In genomic region chr6:31128093-31128676, GRCh38 we compare ENCODE assay signal across 8 cellular contexts. TPM values are rescaled to one million over a fixed set of nuclear protein-coding genes. Genes with fewer than 3 reads are reported as not detected.
DNase-seq lines count a peak whose midpoint lies in the region; ATAC-seq and TF ChIP-seq lines count a peak whose summit lies in the region.

No MANE protein-coding gene starts in this region.

- DNase-seq in NOMO-1 treated with DMSO at 0.1 percent for 48 hours (lab: John Stamatoyannopoulos, UW; ENCODE audit: unreplicated experiment): peak; percentile 23
- DNase-seq in NOMO-1 treated with dmso at 0.1 percent for 144 hours (lab: John Stamatoyannopoulos, UW; ENCODE audit: unreplicated experiment): no peak
- peak; percentile 10 for DNase-seq in NCI-H2196 treated with DMSO at 0.1 percent for 48 hours (lab: John Stamatoyannopoulos, UW; ENCODE audit: unreplicated experiment)
- DNase-seq in activated CD8-positive, alpha-beta T cell treated with anti-CD3 and anti-CD28 coated beads, Interleukin-2, amount 10 ng/mL, durations not matched to agents 7 days and 5 days: peak; percentile 82
- peak; percentile 67 for DNase-seq in endothelial cell (ENCODE audit: low spot score)
- peak; percentile 83 for DNase-seq in nephron progenitor cell
- DNase-seq in stomach: peak; percentile 85
- no peak for DNase-seq in amniotic stem cell (lab: John Stamatoyannopoulos, UW)

- 4 to 6% (median 5%) methylated on average over 8 of the region's 8 CpGs for WGBS in stomach, 5 donors

- no peak for TF ChIP-seq POLR2A in stomach (IDR thresholded peaks at IDR 0.05)

- TF ChIP-seq CTCF in endothelial cell (IDR thresholded peaks at IDR 0.05; ENCODE audit: unreplicated experiment) (peak; percentile 44), nephron progenitor cell (IDR thresholded peaks at IDR 0.05) (peak; percentile 87), stomach (IDR thresholded peaks at IDR 0.05) (peak in 5 of 7 experiments; percentile 41 to 86 (median 76))

- peak; percentile 68 for ATAC-seq in activated CD8-positive, alpha-beta T cell treated with anti-CD3 and anti-CD28 coated beads, Interleukin-2, amount 10 ng/mL, durations not matched to agents 7 days and 5 days

- CTCF ChIA-PET in activated CD8-positive, alpha-beta T cell treated with anti-CD3 and anti-CD28 coated beads, Interleukin-2, amount 10 ng/mL, durations not matched to agents 7 days and 5 days (lab: Charles Lee): interaction anchor here (0.6 to 3.3 kb wide), 18 partner anchors 9 to 314 kb away, joined by 3 to 22 read pairs (median 4); partner anchors contain the start of genes TCF19 and VARS2

- H3K27ac ChIP-seq in stomach: no peak overlapping the region

- POLR2A ChIA-PET in activated CD8-positive, alpha-beta T cell treated with anti-CD3 and anti-CD28 coated beads, Interleukin-2, amount 10 ng/mL, durations not matched to agents 7 days and 5 days (lab: Charles Lee): no interaction called here

- H3K9me3 ChIP-seq in stomach: no peaks in the 10 kb centered on the region

- no peak overlapping the region for H3K27ac Mint-ChIP-seq in activated CD8-positive, alpha-beta T cell treated with anti-CD3 and anti-CD28 coated beads, Interleukin-2, amount 10 ng/mL, durations not matched to agents 7 days and 5 days
- peak overlapping the region; percentile 8 for H3K27ac Mint-ChIP-seq in endothelial cell (ENCODE audit: unreplicated experiment)
- H3K27ac Mint-ChIP-seq in nephron progenitor cell: no peak overlapping the region

- no peak for TF ChIP-seq EP300 in stomach (IDR thresholded peaks at IDR 0.05)

- peaks cover 12% of the 10 kb centered on the region for H3K27me3 Mint-ChIP-seq in activated CD8-positive, alpha-beta T cell treated with anti-CD3 and anti-CD28 coated beads, Interleukin-2, amount 10 ng/mL, durations not matched to agents 7 days and 5 days (ENCODE audit: low read depth)
- H3K27me3 Mint-ChIP-seq in endothelial cell (ENCODE audit: unreplicated experiment) (peaks cover 6% of the 10 kb centered on the region), nephron progenitor cell (ENCODE audit: low read depth, poor library complexity) (peaks cover 11% of the 10 kb centered on the region)

- H3K36me3 ChIP-seq in stomach: no peaks in the 10 kb centered on the region

- intact Hi-C loops in stomach (cut with DNase I; ENCODE audit: low total_unique reads): no loop called here

- H3K4me3 Mint-ChIP-seq in activated CD8-positive, alpha-beta T cell treated with anti-CD3 and anti-CD28 coated beads, Interleukin-2, amount 10 ng/mL, durations not matched to agents 7 days and 5 days: no peak overlapping the region
- H3K4me3 Mint-ChIP-seq in endothelial cell (ENCODE audit: unreplicated experiment) (no peak overlapping the region), nephron progenitor cell (no peak overlapping the region)

- no peaks in the 10 kb centered on the region for H3K9me3 Mint-ChIP-seq in activated CD8-positive, alpha-beta T cell treated with anti-CD3 and anti-CD28 coated beads, Interleukin-2, amount 10 ng/mL, durations not matched to agents 7 days and 5 days (ENCODE audit: insufficient read depth)
- H3K9me3 Mint-ChIP-seq in endothelial cell (ENCODE audit: unreplicated experiment) (no peaks in the 10 kb centered on the region), nephron progenitor cell (no peaks in the 10 kb centered on the region)

- peaks cover 14 to 29% (median 22%) of the 10 kb centered on the region in 4 donors for H3K4me1 ChIP-seq in stomach

- no peak overlapping the region for H3K4me3 ChIP-seq in stomach

- H3K36me3 Mint-ChIP-seq in activated CD8-positive, alpha-beta T cell treated with anti-CD3 and anti-CD28 coated beads, Interleukin-2, amount 10 ng/mL, durations not matched to agents 7 days and 5 days (ENCODE audit: low read depth): no peaks in the 10 kb centered on the region
- H3K36me3 Mint-ChIP-seq in endothelial cell (ENCODE audit: low read depth, unreplicated experiment) (no peaks in the 10 kb centered on the region), nephron progenitor cell (ENCODE audit: low read depth) (no peaks in the 10 kb centered on the region)

- no peaks in the 10 kb centered on the region for H3K27me3 ChIP-seq in stomach

- no peaks in the 10 kb centered on the region for H3K4me1 Mint-ChIP-seq in activated CD8-positive, alpha-beta T cell treated with anti-CD3 and anti-CD28 coated beads, Interleukin-2, amount 10 ng/mL, durations not matched to agents 7 days and 5 days (ENCODE audit: low read depth)
- H3K4me1 Mint-ChIP-seq in endothelial cell (ENCODE audit: unreplicated experiment) (peaks cover 10% of the 10 kb centered on the region), nephron progenitor cell (peaks cover 24% of the 10 kb centered on the region)

RNA-seq across cellular contexts. Expression of gene CDSN, which starts 7.9 kb away (rescaled TPM):
- total RNA-seq in activated CD8-positive, alpha-beta T cell treated with anti-CD3 and anti-CD28 coated beads, Interleukin-2, amount 10 ng/mL, durations not matched to agents 7 days and 5 days: not detected
- total RNA-seq in endothelial cell (ENCODE audit: unreplicated experiment) (not detected), stomach (not detected)
- polyA plus RNA-seq in stomach: under 1 TPM in 1 of 3 donors, not detected in 2; 0.05 TPM

RNA-seq across cellular contexts. Expression of gene PSORS1C2, which starts 10.7 kb away (rescaled TPM):
- not detected for total RNA-seq in activated CD8-positive, alpha-beta T cell treated with anti-CD3 and anti-CD28 coated beads, Interleukin-2, amount 10 ng/mL, durations not matched to agents 7 days and 5 days
- total RNA-seq in endothelial cell (ENCODE audit: unreplicated experiment): 0.38 TPM
- total RNA-seq in stomach: under 1 TPM in 1 of 5 donors, not detected in 4; 0.73 TPM
- polyA plus RNA-seq in stomach: 1 to 10 TPM in 1 of 3 donors, not detected in 2; 1.6 TPM

RNA-seq across cellular contexts. Expression of gene PSORS1C1, which starts 13.6 kb away (rescaled TPM):
- not detected for total RNA-seq in activated CD8-positive, alpha-beta T cell treated with anti-CD3 and anti-CD28 coated beads, Interleukin-2, amount 10 ng/mL, durations not matched to agents 7 days and 5 days
- total RNA-seq in endothelial cell (ENCODE audit: unreplicated experiment): 0.54 TPM
- 1 to 10 TPM in 4 of 5 donors, not detected in 1; 2.7 to 5.7 (median 4.0) TPM for total RNA-seq in stomach
- 1 to 10 TPM; 3.1 to 7.4 (median 3.9) TPM for polyA plus RNA-seq in stomach

RNA-seq across cellular contexts. Expression of gene C6orf15, which starts 15.8 kb away (rescaled TPM):
- total RNA-seq in activated CD8-positive, alpha-beta T cell treated with anti-CD3 and anti-CD28 coated beads, Interleukin-2, amount 10 ng/mL, durations not matched to agents 7 days and 5 days: not detected
- total RNA-seq in endothelial cell (ENCODE audit: unreplicated experiment): not detected
- total RNA-seq in stomach: not detected
- polyA plus RNA-seq in stomach: not detected

RNA-seq across cellular contexts. Expression of gene CCHCR1, which starts 29.4 kb away (rescaled TPM):
- total RNA-seq in activated CD8-positive, alpha-beta T cell treated with anti-CD3 and anti-CD28 coated beads, Interleukin-2, amount 10 ng/mL, durations not matched to agents 7 days and 5 days: 10 to 100 TPM; 36.5 to 41.9 TPM
- 21.7 TPM for total RNA-seq in endothelial cell (ENCODE audit: unreplicated experiment)
- total RNA-seq in stomach: 100 to 1,000 TPM in 1 of 5 donors, 10 to 100 TPM in 3, 1 to 10 TPM in 1; 9.7 to 201 (median 24.5) TPM
- polyA plus RNA-seq in stomach: 10 to 100 TPM; 11.8 to 21.0 (median 12.3) TPM

Comparison
In these comparisons a context has a peak if more than half of its experiments do, and no peak if none do; other contexts are left out.
1. DNase-seq: peak in NOMO-1 treated with DMSO at 0.1 percent for 48 hours (single experiment), NCI-H2196 treated with DMSO at 0.1 percent for 48 hours (single experiment), activated CD8-positive, alpha-beta T cell treated with anti-CD3 and anti-CD28 coated beads, Interleukin-2, amount 10 ng/mL, durations not matched to agents 7 days and 5 days (single experiment), endothelial cell (single experiment), nephron progenitor cell (single experiment) and stomach (single experiment); none in NOMO-1 treated with dmso at 0.1 percent for 144 hours (single experiment) and amniotic stem cell (single experiment).
2. Peak in every context shown above with its lines, with median percentiles within 50 percentile points of each other: CTCF ChIP-seq.